In genomic region chr2:177119099-177119498, GRCh38 we compare ENCODE assay signal across 9 cellular contexts.
"Had no signal": no experiment of that assay in that cellular context is flagged by ENCODE, and none has a peak within 500 bp of the region (broad histone marks: within the 10 kb centered on the region; RNA-seq: fewer than 3 reads in every experiment).

No MANE protein-coding gene starts in this region.

- ATAC-seq: HCT116 had no signal

- H3K9me3 Mint-ChIP-seq: GM23338, H9, HFFc6 had no signal

- H3K4me3 Mint-ChIP-seq: GM23338, H9, HFFc6 had no signal

- DNase-seq: GM23248, GOT3, H7, HCEC 1CT, HFFc6 had no signal

- H3K27ac Mint-ChIP-seq: GM23338, H9, HFFc6 had no signal

- H3K36me3 ChIP-seq: HAP-1 had no signal

- H3K9ac ChIP-seq: GM23248 had no signal

- H3K4me2 ChIP-seq: GM23338 had no signal

- H3K4me1 ChIP-seq: HAP-1 had no signal

- H3K27ac ChIP-seq: GM23248 had no signal

- H3K4me3 ChIP-seq: GM23248, GM23338, HAP-1 had no signal

- H3K9me3 ChIP-seq: HAP-1 had no signal

- H2AFZ ChIP-seq: GM23248, GM23338 had no signal
